ENCODE assay signal across 15 cellular contexts in the genomic region with DNA sequence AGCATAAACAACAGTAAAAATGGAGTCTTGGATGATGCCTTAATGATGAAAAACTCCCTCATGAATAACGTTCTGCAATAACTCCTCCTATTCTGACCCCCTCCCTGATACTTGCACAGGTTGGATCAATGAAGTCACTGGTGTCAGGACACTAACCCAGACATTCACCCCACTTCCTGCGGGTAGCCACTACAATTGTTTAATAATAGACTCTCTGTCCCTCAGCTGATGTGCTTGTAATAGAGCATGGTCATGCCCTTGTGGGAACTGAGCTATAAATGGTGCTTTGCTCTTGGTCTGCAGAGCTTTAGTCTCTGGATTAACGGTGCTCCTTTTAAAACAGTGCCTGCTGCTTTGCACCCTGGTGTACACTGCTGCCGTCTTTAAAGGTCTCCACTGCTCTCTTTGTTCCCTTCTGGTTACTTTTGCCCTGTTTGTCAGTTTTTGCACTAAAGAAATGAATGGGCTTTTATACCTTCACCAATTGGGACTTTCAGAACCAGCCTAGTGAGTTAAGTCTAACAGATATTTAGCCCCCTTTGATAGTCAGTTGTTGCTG.
A peak's percentile ranks its signal among the peaks of the same experiment; 100 is the strongest.
DNase-seq lines count a peak whose midpoint lies in the region; ATAC-seq, FAIRE-seq and TF ChIP-seq lines count a peak whose summit lies in the region.
"Had no signal": no experiment of that assay in that cellular context is flagged by ENCODE, and none has a peak within 500 bp of the region (broad histone marks: within the 10 kb centered on the region; RNA-seq: fewer than 3 reads in every experiment).

No MANE protein-coding gene starts in this region.

- 29% methylated on average over 1 of the region's 4 CpGs; no CpG with 5 or more reads in 1 of the 2 experiments for WGBS in IMR-90 (ENCODE audit: extremely low coverage in 2 of 2, insufficient read length in 1 of 2), 2 experiments
- WGBS in HepG2 (ENCODE audit: low lambda C conversion rate), result 1% methylated on average over 4 of the region's 4 CpGs
- 52 to 59% (median 54%) methylated on average over 4 of the region's 4 CpGs for WGBS in stomach, 5 donors

- H3K27me3 ChIP-seq in IMR-90 (ENCODE audit: control insufficient read depth, insufficient read depth, low read length) (no peaks in the 10 kb centered on the region), gastrocnemius medialis (no peaks in the 10 kb centered on the region), HepG2 (ENCODE audit: control insufficient read depth in 1 of 2, insufficient read depth in 2 of 2, low read length in 2 of 2) (no peaks in the 10 kb centered on the region), stomach (no peaks in the 10 kb centered on the region)

- H4K20me1 ChIP-seq in IMR-90 (ENCODE audit: insufficient read depth, low read length) (no peaks in the 10 kb centered on the region), HepG2 (ENCODE audit: insufficient read depth, low read length) (no peaks in the 10 kb centered on the region)

- no peak overlapping the region for H3K18ac ChIP-seq in IMR-90 (ENCODE audit: low read depth, low read length)

- no peak overlapping the region; the same call in 1 of the 2 replicates for H4K5ac ChIP-seq in IMR-90 (ENCODE audit: low read depth, low read length)

- peak overlapping the region; percentile 51 for H3K4ac ChIP-seq in IMR-90 (ENCODE audit: low read depth, low read length)

- CTCF ChIA-PET in IMR-90 (lab: Yijun Ruan, JAX) (no interaction called here), HepG2 (lab: Yijun Ruan, JAX; ENCODE audit: low intra/inter-chr PET ratio, low total read pairs) (no interaction called here)
- CTCF ChIA-PET in activated CD8-positive, alpha-beta T cell treated with anti-CD3 and anti-CD28 coated beads for 36 hours (lab: Charles Lee), result interaction anchor here (0.7 to 1.5 kb wide), 3 partner anchors 9 to 13 kb away, joined by 3 to 4 read pairs (median 3); no protein-coding TSS in a partner anchor

- TF ChIP-seq RAD21 in IMR-90 (IDR thresholded peaks at IDR 0.05; ENCODE audit: low read length) (no peak), HepG2 (CRISPR knock-in tag; IDR thresholded peaks at IDR 0.05) (no peak)

- peak overlapping the region; percentile 10; the same call in 1 of the 2 replicates for H2BK20ac ChIP-seq in IMR-90 (ENCODE audit: low read depth, low read length)

- dilution Hi-C loops in IMR-90 (cut with HindIII; ENCODE audit: low sequenced_read_pairs, unreplicated experiment), result no loop called here

- H2BK5ac ChIP-seq in IMR-90 (ENCODE audit: low read depth, low read length, poor library complexity, severe bottlenecking), result no peak overlapping the region

- no peaks in the 10 kb centered on the region for H3K9me3 Mint-ChIP-seq in activated CD8-positive, alpha-beta T cell treated with anti-CD3 and anti-CD28 coated beads for 36 hours
- H3K9me3 Mint-ChIP-seq: CD8-positive, alpha-beta memory T cell; HFFc6 had no signal

- H3K4me3 ChIP-seq in IMR-90 (ENCODE audit: insufficient read depth, low read depth, low read length) (no peak overlapping the region), gastrocnemius medialis (no peak overlapping the region), HepG2 (replicated peaks in 1 of 3; ENCODE audit: insufficient read depth in 1 of 3, low read depth in 2 of 3, low read length in 3 of 3) (no peak overlapping the region), stomach (no peak overlapping the region)

- H3K4me3 Mint-ChIP-seq in activated CD8-positive, alpha-beta T cell treated with anti-CD3 and anti-CD28 coated beads for 36 hours, result no peak overlapping the region
- H3K4me3 Mint-ChIP-seq: CD8-positive, alpha-beta memory T cell; HFFc6 had no signal

- H3K36me3 Mint-ChIP-seq in activated CD8-positive, alpha-beta T cell treated with anti-CD3 and anti-CD28 coated beads for 36 hours (ENCODE audit: low read depth), result peaks cover 56% of the 10 kb centered on the region

- peaks cover 63% of the 10 kb centered on the region for H3K4me1 Mint-ChIP-seq in activated CD8-positive, alpha-beta T cell treated with anti-CD3 and anti-CD28 coated beads for 36 hours (ENCODE audit: low read depth)

- H3K79me2 ChIP-seq in HepG2 (ENCODE audit: insufficient read depth, low read length), result no peaks in the 10 kb centered on the region

- no peak overlapping the region for H3K4me2 ChIP-seq in IMR-90 (ENCODE audit: low read depth, low read length)
- H3K4me2 ChIP-seq in HepG2 (ENCODE audit: low read depth, low read length), result no peak overlapping the region

- peaks cover 6% of the 10 kb centered on the region for H3K4me1 ChIP-seq in IMR-90 (ENCODE audit: control insufficient read depth, insufficient read depth, low read length)
- H3K4me1 ChIP-seq in gastrocnemius medialis, result peaks cover 29 to 36% of the 10 kb centered on the region in 2 donors
- no peaks in the 10 kb centered on the region for H3K4me1 ChIP-seq in HepG2 (ENCODE audit: insufficient read depth, low read length)
- peaks cover 0 to 11% (median 0%) of the 10 kb centered on the region in 4 donors for H3K4me1 ChIP-seq in stomach

- TF ChIP-seq EP300 in HepG2 (IDR thresholded peaks at IDR 0.05; ENCODE audit: low read depth in 2 of 2, low read length in 2 of 2) (no peak), HepG2 (CRISPR knock-in tag; IDR thresholded peaks at IDR 0.05; ENCODE audit: borderline replicate concordance) (no peak), stomach (IDR thresholded peaks at IDR 0.05) (no peak)

- no peak for TF ChIP-seq POLR2A in IMR-90 (IDR thresholded peaks at IDR 0.05; ENCODE audit: low read depth, low read length)
- peak in 1 of 2 donors; percentile 63 for TF ChIP-seq POLR2A in gastrocnemius medialis (IDR thresholded peaks at IDR 0.05)
- no peak for TF ChIP-seq POLR2A in HepG2 (IDR thresholded peaks at IDR 0.05; ENCODE audit: insufficient read depth in 1 of 2, low read depth in 2 of 2, low read length in 2 of 2)
- no peak for TF ChIP-seq POLR2A in stomach (IDR thresholded peaks at IDR 0.05)

- in situ Hi-C loops in IMR-90 (cut with MboI; ENCODE audit: low sequenced_read_pairs) (no loop called here), gastrocnemius medialis (cut with MboI; ENCODE audit: low sequenced_read_pairs in 4 of 4) (no loop called here), HepG2 (cut with HindIII; ENCODE audit: extremely low pct_ligation_motif_present, low pct_unique_long_range_greater_than_20kb) (no loop called here)

- 0 out of 2 replicates have a peak overlapping the region, but pooled peaks have one; percentile 9 for H4K91ac ChIP-seq in IMR-90 (ENCODE audit: insufficient read depth, low read depth, low read length)

- no peak overlapping the region; the same call in none of the 2 replicates for H3K14ac ChIP-seq in IMR-90 (replicated peaks; ENCODE audit: low read depth, low read length)

- no peak overlapping the region; the same call in 1 of the 2 replicates for H2AK5ac ChIP-seq in IMR-90 (ENCODE audit: low read depth, low read length)

- DNase-seq in IMR-90, result no peak
- no peak for DNase-seq in activated CD8-positive, alpha-beta T cell treated with anti-CD3 and anti-CD28 coated beads for 36 hours
- DNase-seq in left cardiac atrium, result no peak
- peak; percentile 47 to 58 for DNase-seq in gastrocnemius medialis
- DNase-seq in HepG2 (ENCODE audit: low spot score), result no peak
- no peak for DNase-seq in HUDEP-2 (lab: John Stamatoyannopoulos, UW; ENCODE audit: unreplicated experiment in 76 of 76)
- DNase-seq in stomach, result no peak
- DNase-seq: activated CD4-positive, alpha-beta T cell treated with anti-CD3 and anti-CD28 coated beads, Interleukin-2, amount 50 U/mL, for 4 hours; CD8-positive, alpha-beta memory T cell; cerebellar nuclear complex; T-helper 2 cell had no signal

- H4K8ac ChIP-seq in IMR-90 (ENCODE audit: low read depth in 2 of 2, low read length in 2 of 2), result no peak overlapping the region; a peak in 1 of 4 replicates

- no peak overlapping the region for H2AK9ac ChIP-seq in IMR-90 (replicated peaks; ENCODE audit: low read depth, low read length, poor library complexity)

- BruUV-seq in IMR-90 (replicated peaks; lab: Mats Ljungman, UMichigan), result no TSS peak
- BruUV-seq in HepG2 (replicated peaks; lab: Mats Ljungman, UMichigan), result no TSS peak

- intact Hi-C loops in IMR-90 (cut with micrococcal nuclease), result no loop called here
- intact Hi-C loops in activated CD8-positive, alpha-beta T cell treated with anti-CD3 and anti-CD28 coated beads for 36 hours (cut with micrococcal nuclease), result no loop called here
- intact Hi-C loops in left cardiac atrium (cut with DNase I), result no loop called here
- intact Hi-C loops in gastrocnemius medialis (cut with DNase I; ENCODE audit: low total_unique reads), result no loop called here
- intact Hi-C loops in HepG2 (cut with micrococcal nuclease; ENCODE audit: unreplicated experiment), result no loop called here
- intact Hi-C loops in stomach (cut with DNase I; ENCODE audit: low total_unique reads), result no loop called here

- H2AFZ ChIP-seq in IMR-90 (replicated peaks; ENCODE audit: low read length, poor library complexity), result peak overlapping the region; percentile 75
- no peak overlapping the region for H2AFZ ChIP-seq in HepG2 (ENCODE audit: low read length)

- no peaks in the 10 kb centered on the region for H3K27me3 Mint-ChIP-seq in activated CD8-positive, alpha-beta T cell treated with anti-CD3 and anti-CD28 coated beads for 36 hours

- peaks cover 7% of the 10 kb centered on the region for H3K9me1 ChIP-seq in IMR-90 (ENCODE audit: insufficient read depth, low read length)

- H2BK120ac ChIP-seq in IMR-90 (ENCODE audit: low read depth, low read length), result peak overlapping the region; percentile 71

- POLR2A ChIA-PET in IMR-90 (lab: Charles Lee; ENCODE audit: unreplicated experiment), result no interaction called here
- POLR2A ChIA-PET in activated CD8-positive, alpha-beta T cell treated with anti-CD3 and anti-CD28 coated beads for 36 hours (lab: Charles Lee), result interaction anchor here (0.7 to 1.9 kb wide), 3 partner anchors 10 to 24 kb away, joined by 4 to 7 read pairs (median 7); no protein-coding TSS in a partner anchor
- POLR2A ChIA-PET in HepG2 (lab: Yijun Ruan, JAX), result no interaction called here

- H3K36me3 ChIP-seq in IMR-90 (ENCODE audit: control insufficient read depth, insufficient read depth, low read length) (no peaks in the 10 kb centered on the region), gastrocnemius medialis (no peaks in the 10 kb centered on the region), HepG2 (replicated peaks in 1 of 2; ENCODE audit: control insufficient read depth in 1 of 2, insufficient read depth in 2 of 2, low read length in 2 of 2) (no peaks in the 10 kb centered on the region), stomach (no peaks in the 10 kb centered on the region)

- peak overlapping the region; percentile 37 for H3K27ac Mint-ChIP-seq in activated CD8-positive, alpha-beta T cell treated with anti-CD3 and anti-CD28 coated beads for 36 hours
- H3K27ac Mint-ChIP-seq: HFFc6 had no signal

- H3K79me1 ChIP-seq in IMR-90 (ENCODE audit: low read depth in 1 of 2, low read length in 2 of 2), result no peaks in the 10 kb centered on the region

- H3K9ac ChIP-seq in IMR-90 (ENCODE audit: low read depth, low read length), result no peak overlapping the region
- no peak overlapping the region for H3K9ac ChIP-seq in HepG2 (ENCODE audit: insufficient read depth, low read depth, low read length)

- H3K56ac ChIP-seq in IMR-90 (ENCODE audit: extremely low read depth, insufficient read depth, low read length), result no peak overlapping the region

- ATAC-seq in IMR-90 (ENCODE audit: low read depth) (no peak; the same call in 1 of the 2 replicates), left cardiac atrium (peak; percentile 79 to 89), gastrocnemius medialis (peak; percentile 98 to 100), HepG2 (no peak)
- ATAC-seq in activated CD8-positive, alpha-beta T cell treated with anti-CD3 and anti-CD28 coated beads for 36 hours, result peak; percentile 54
- ATAC-seq: esophagus mucosa, Panc1 had no signal

- H3K23ac ChIP-seq in IMR-90 (ENCODE audit: low read depth, low read length), result 0 out of 2 replicates have a peak overlapping the region, but pooled peaks have one; percentile 9

- H2BK15ac ChIP-seq in IMR-90 (ENCODE audit: low read depth, low read length), result 0 out of 3 replicates have a peak overlapping the region, but pooled peaks have one; percentile 35

- TF ChIP-seq CTCF in IMR-90 (conservative IDR thresholded peaks at IDR 0.05; ENCODE audit: low read depth, low read length) (no peak), gastrocnemius medialis (IDR thresholded peaks at IDR 0.05 in 4 of 5, conservative IDR thresholded peaks at IDR 0.05 in 1 of 5) (no peak), HepG2 (CRISPR knock-in tag; IDR thresholded peaks at IDR 0.05) (no peak), stomach (IDR thresholded peaks at IDR 0.05) (no peak)
- TF ChIP-seq CTCF in activated CD8-positive, alpha-beta T cell treated with anti-CD3 and anti-CD28 coated beads for 36 hours (IDR thresholded peaks at IDR 0.05), result no peak

- H3K27ac ChIP-seq in IMR-90 (ENCODE audit: insufficient read depth, low read length) (no peak overlapping the region), gastrocnemius medialis (peak overlapping the region; percentile 73 to 77 (median 75)), HepG2 (ENCODE audit: extremely low read length, insufficient read depth, low read length) (no peak overlapping the region), stomach (no peak overlapping the region)

- FAIRE-seq in HepG2 (lab: Jason Lieb, UNC), result no peak
- FAIRE-seq: G401.6 had no signal

- H3K9me3 ChIP-seq in IMR-90 (ENCODE audit: control insufficient read depth, insufficient read depth, low read length) (no peaks in the 10 kb centered on the region), gastrocnemius medialis (no peaks in the 10 kb centered on the region), HepG2 (ENCODE audit: low read length) (no peaks in the 10 kb centered on the region), stomach (no peaks in the 10 kb centered on the region)

Comparison
In these comparisons a context has a peak if more than half of its experiments do, and no peak if none do; other contexts are left out.
1. ATAC-seq: peak in activated CD8-positive, alpha-beta T cell treated with anti-CD3 and anti-CD28 coated beads for 36 hours (single experiment), left cardiac atrium (2 of 2) and gastrocnemius medialis (2 of 2); none in IMR-90 (single experiment) and HepG2 (single experiment).
2. DNase-seq: peak in gastrocnemius medialis (2 of 2); none in IMR-90 (single experiment), activated CD8-positive, alpha-beta T cell treated with anti-CD3 and anti-CD28 coated beads for 36 hours (single experiment), left cardiac atrium (single experiment), HepG2 (single experiment), HUDEP-2 (0 of 76) and stomach (single experiment).
3. H3K27ac ChIP-seq: peak in gastrocnemius medialis (4 of 4); none in IMR-90 (single experiment), HepG2 (single experiment) and stomach (0 of 5).